ENCODE assay signal across 17 cellular contexts in genomic region chr5:72458407-72458806, GRCh38. TPM values are rescaled to one million over a fixed set of nuclear protein-coding genes. Genes with fewer than 3 reads are reported as not detected.
A peak's percentile ranks its signal among the peaks of the same experiment; 100 is the strongest.
DNase-seq lines count a peak whose midpoint lies in the region; ATAC-seq, FAIRE-seq and TF ChIP-seq lines count a peak whose summit lies in the region.
"Had no signal": no experiment of that assay in that cellular context is flagged by ENCODE, and none has a peak within 500 bp of the region (broad histone marks: within the 10 kb centered on the region; RNA-seq: fewer than 3 reads in every experiment).

No MANE protein-coding gene starts in this region.

- no peak for TF ChIP-seq CTCF in mucosa of descending colon (IDR thresholded peaks at IDR 0.05)
- TF ChIP-seq CTCF in thyroid gland (IDR thresholded peaks at IDR 0.05): no peak
- no peak for TF ChIP-seq CTCF in hepatocyte (IDR thresholded peaks at IDR 0.05; ENCODE audit: poor library complexity)

- peak; percentile 37 for ATAC-seq in mucosa of descending colon

- intact Hi-C loops in mucosa of descending colon (cut with DNase I, micrococcal nuclease): no loop called here
- intact Hi-C loops in thyroid gland (cut with DNase I): no loop called here

- H3K9me2 ChIP-seq in hepatocyte (replicated peaks; ENCODE audit: insufficient read depth): no peaks in the 10 kb centered on the region

- TF ChIP-seq POLR2A in GM12892 (IDR thresholded peaks at IDR 0.05; ENCODE audit: low read depth, low read length) (no peak), thyroid gland (IDR thresholded peaks at IDR 0.05) (no peak)

- H3K79me2 ChIP-seq in hepatocyte: no peaks in the 10 kb centered on the region

- WGBS in thyroid gland, 2 donors: 44 to 70% methylated on average over 3 of the region's 3 CpGs
- WGBS in hepatocyte (ENCODE audit: low lambda C conversion rate, missing lambda C conversion rate): 87% methylated on average over 3 of the region's 3 CpGs

- peaks cover 5% of the 10 kb centered on the region for H3K4me1 ChIP-seq in mucosa of descending colon (ENCODE audit: low read depth)
- H3K4me1 ChIP-seq in thyroid gland: peaks cover 23 to 42% of the 10 kb centered on the region in 2 donors
- H3K4me1 ChIP-seq in hepatocyte (ENCODE audit: insufficient read depth): peaks cover 1% of the 10 kb centered on the region

- peak; percentile 24 for FAIRE-seq in GM12892 (lab: Jason Lieb, UNC)

- H3K4me3 ChIP-seq in mucosa of descending colon (no peak overlapping the region), thyroid gland (replicated peaks in 1 of 3) (no peak overlapping the region), hepatocyte (no peak overlapping the region)

- no peaks in the 10 kb centered on the region for H3K36me3 ChIP-seq in mucosa of descending colon (ENCODE audit: low read depth)
- no peaks in the 10 kb centered on the region for H3K36me3 ChIP-seq in thyroid gland
- H3K36me3 ChIP-seq in hepatocyte (replicated peaks; ENCODE audit: insufficient read depth, low read depth): no peaks in the 10 kb centered on the region

- no peak for DNase-seq in GM12892 (ENCODE audit: insufficient read length)
- peak; percentile 20 for DNase-seq in RPMI8226
- DNase-seq in mucosa of descending colon: no peak
- no peak for DNase-seq in thyroid gland
- no peak for DNase-seq in NCI-H2196 treated with DMSO at 0.1 percent for 48 hours (lab: John Stamatoyannopoulos, UW; ENCODE audit: unreplicated experiment)
- no peak for DNase-seq in hepatocyte (ENCODE audit: low spot score)
- DNase-seq in stimulated activated CD4-positive, alpha-beta T cell treated with anti-CD3 and anti-CD28 coated beads, Interleukin-4, amount 100 ng/mL, for 24 hours: no peak
- DNase-seq: Caco-2; CD8-positive, alpha-beta memory T cell; GF-D8; HCEC 1CT; HFFc6 had no signal

- no peak overlapping the region for H3K4me2 ChIP-seq in hepatocyte

- H3K9me3 ChIP-seq in mucosa of descending colon: no peaks in the 10 kb centered on the region
- no peaks in the 10 kb centered on the region for H3K9me3 ChIP-seq in thyroid gland
- no peaks in the 10 kb centered on the region for H3K9me3 ChIP-seq in hepatocyte (ENCODE audit: low read depth)
- H3K9me3 ChIP-seq: Caco-2 had no signal

- H3K27ac ChIP-seq in thyroid gland (peak overlapping the region; percentile 62 to 71 (median 66)), hepatocyte (no peak overlapping the region)

- H4K20me1 ChIP-seq in hepatocyte (ENCODE audit: insufficient read depth, poor library complexity, severe bottlenecking): no peaks in the 10 kb centered on the region

- no peak overlapping the region for H2AFZ ChIP-seq in hepatocyte

- no peaks in the 10 kb centered on the region for H3K27me3 ChIP-seq in thyroid gland
- no peaks in the 10 kb centered on the region for H3K27me3 ChIP-seq in hepatocyte

RNA-seq across cellular contexts. Expression of gene ZNF366, which starts 48.8 kb away (rescaled TPM):
- not detected for polyA plus RNA-seq in GM12892 (2012; ENCODE audit: missing spikeins)
- total RNA-seq in mucosa of descending colon: 1 to 10 TPM in 2 of 3 donors, under 1 TPM in 1; 0.96 to 1.6 (median 1.6) TPM
- 10 to 100 TPM in 1 of 4 donors, 1 to 10 TPM in 3; 1.3 to 14.7 (median 3.0) TPM for total RNA-seq in thyroid gland
- 0.20 and 2.5 TPM in 2 replicates for total RNA-seq in hepatocyte
- polyA plus RNA-seq in hepatocyte: not detected in 2 replicates
- total RNA-seq: A673; Caco-2; CD8-positive, alpha-beta memory T cell; H4; HFFc6; HT1080 had no signal
- polyA plus RNA-seq: BJ; CD8-positive, alpha-beta memory T cell; IgD-negative memory B cell had no signal
